Comparison of ENCODE assay signal across 11 cellular contexts in genomic region chr11:28833670-28834069, GRCh38.
DNase-seq lines count a peak whose midpoint lies in the region; ATAC-seq and TF ChIP-seq lines count a peak whose summit lies in the region.
"Had no signal": no experiment of that assay in that cellular context is flagged by ENCODE, and none has a peak within 500 bp of the region (broad histone marks: within the 10 kb centered on the region; RNA-seq: fewer than 3 reads in every experiment).

No MANE protein-coding gene starts in this region.

- no peak overlapping the region for H3K27ac ChIP-seq in GM23338 (ENCODE audit: low read depth)
- peak overlapping the region; percentile 77 to 95; a peak in 3 of 4 replicates for H3K27ac ChIP-seq in SK-N-SH (ENCODE audit: low read depth in 2 of 2, low read length in 1 of 2)
- no peak overlapping the region for H3K27ac ChIP-seq in CD8-positive, alpha-beta memory T cell (ENCODE audit: low read depth, low read length)

- ATAC-seq in GM23338 (no peak), GM19395 (IDR thresholded peaks at IDR 0.05; ENCODE audit: unreplicated experiment) (no peak)
- no peak for ATAC-seq in activated CD8-positive, alpha-beta memory T cell treated with anti-CD3 and anti-CD28 coated beads, Interleukin-2, amount 10 ng/mL, durations not matched to agents 7 days and 5 days

- H3K9me2 ChIP-seq in GM23338 (ENCODE audit: insufficient read depth) = 0 out of 2 replicates have a peak, but pooled peaks cover 5% of the 10 kb centered on the region
- no peaks in the 10 kb centered on the region for H3K9me2 ChIP-seq in SK-N-SH

- H3K4me1 ChIP-seq in GM23338 (ENCODE audit: insufficient read depth) (peaks cover 48% of the 10 kb centered on the region), SK-N-SH (ENCODE audit: control insufficient read depth in 1 of 2, insufficient read depth in 2 of 2, low read depth in 1 of 2, low read length in 1 of 2) (peaks cover 0 to 66% of the 10 kb centered on the region in 2 experiments; a peak in 3 of 4 replicates)
- no peaks in the 10 kb centered on the region for H3K4me1 ChIP-seq in CD8-positive, alpha-beta memory T cell (ENCODE audit: insufficient read depth, low read length)

- H3K4me3 Mint-ChIP-seq in GM23338 = no peak overlapping the region
- H3K4me3 Mint-ChIP-seq in activated CD8-positive, alpha-beta memory T cell treated with anti-CD3 and anti-CD28 coated beads, Interleukin-2, amount 10 ng/mL, durations not matched to agents 7 days and 5 days = no peak overlapping the region
- H3K4me3 Mint-ChIP-seq in CD8-positive, alpha-beta memory T cell = no peak overlapping the region

- peak; percentile 14 for DNase-seq in GM23338 (ENCODE audit: low spot score)
- no peak for DNase-seq in SK-N-SH
- DNase-seq in fibroblast of peridontal ligament (ENCODE audit: extremely low read depth) = peak; percentile 96
- peak; percentile 99 for DNase-seq in retinal pigment epithelial cell (ENCODE audit: low read depth)
- DNase-seq in activated CD8-positive, alpha-beta memory T cell treated with anti-CD3 and anti-CD28 coated beads, Interleukin-2, amount 10 ng/mL, durations not matched to agents 7 days and 5 days = no peak
- no peak for DNase-seq in cerebellar cortex (ENCODE audit: low spot score)
- no peak for DNase-seq in CD8-positive, alpha-beta memory T cell
- DNase-seq: caudate nucleus, DMS79 treated with DMSO at 0.1 percent for 48 hours, NCI-H1105 treated with DMSO at 0.1 percent for 48 hours had no signal

- no peaks in the 10 kb centered on the region for H3K9me3 ChIP-seq in SK-N-SH
- H3K9me3 ChIP-seq in CD8-positive, alpha-beta memory T cell (ENCODE audit: low read length) = no peaks in the 10 kb centered on the region

- 0 out of 2 replicates have a peak overlapping the region, but pooled peaks have one; percentile 5 for H3K27ac Mint-ChIP-seq in GM23338
- no peak overlapping the region for H3K27ac Mint-ChIP-seq in activated CD8-positive, alpha-beta memory T cell treated with anti-CD3 and anti-CD28 coated beads, Interleukin-2, amount 10 ng/mL, durations not matched to agents 7 days and 5 days
- peak overlapping the region in 1 of 8 donors; percentile 59 for H3K27ac Mint-ChIP-seq in CD8-positive, alpha-beta memory T cell

- H3K4me3 ChIP-seq in GM23338 (no peak overlapping the region), SK-N-SH (ENCODE audit: low read depth in 2 of 2, low read length in 1 of 2) (no peak overlapping the region), retinal pigment epithelial cell (ENCODE audit: low read length) (no peak overlapping the region)
- no peak overlapping the region for H3K4me3 ChIP-seq in CD8-positive, alpha-beta memory T cell (ENCODE audit: low read length)

- no peaks in the 10 kb centered on the region for H3K36me3 ChIP-seq in GM23338 (ENCODE audit: insufficient read depth)
- H3K36me3 ChIP-seq in SK-N-SH (replicated peaks in 1 of 2; ENCODE audit: control insufficient read depth in 1 of 2, insufficient read depth in 2 of 2, low read length in 1 of 2) = no peaks in the 10 kb centered on the region
- no peaks in the 10 kb centered on the region for H3K36me3 ChIP-seq in CD8-positive, alpha-beta memory T cell (ENCODE audit: insufficient read depth, low read length)

- H4K20me1 ChIP-seq in GM23338 (replicated peaks; ENCODE audit: insufficient read depth) (no peaks in the 10 kb centered on the region), SK-N-SH (ENCODE audit: insufficient read depth) (no peaks in the 10 kb centered on the region)

- peak; percentile 7; the same call in 1 of the 2 replicates for TF ChIP-seq RAD21 in SK-N-SH (IDR thresholded peaks at IDR 0.05; ENCODE audit: low read length)

- no peaks in the 10 kb centered on the region for H3K9me3 Mint-ChIP-seq in GM23338
- peaks cover 7% of the 10 kb centered on the region for H3K9me3 Mint-ChIP-seq in activated CD8-positive, alpha-beta memory T cell treated with anti-CD3 and anti-CD28 coated beads, Interleukin-2, amount 10 ng/mL, durations not matched to agents 7 days and 5 days (ENCODE audit: low read depth)
- H3K9me3 Mint-ChIP-seq in CD8-positive, alpha-beta memory T cell = peaks cover 0 to 40% (median 11%) of the 10 kb centered on the region in 5 donors

- peaks cover 38% of the 10 kb centered on the region for H3K4me1 Mint-ChIP-seq in GM23338
- no peaks in the 10 kb centered on the region for H3K4me1 Mint-ChIP-seq in activated CD8-positive, alpha-beta memory T cell treated with anti-CD3 and anti-CD28 coated beads, Interleukin-2, amount 10 ng/mL, durations not matched to agents 7 days and 5 days
- H3K4me1 Mint-ChIP-seq in CD8-positive, alpha-beta memory T cell = no peaks in the 10 kb centered on the region

- no peak overlapping the region for H3K4me2 ChIP-seq in GM23338
- peak overlapping the region; percentile 58; the same call in 1 of the 2 replicates for H3K4me2 ChIP-seq in SK-N-SH

- H3F3A ChIP-seq in GM23338 (replicated peaks; ENCODE audit: low read depth) (no peaks in the 10 kb centered on the region), SK-N-SH (replicated peaks; ENCODE audit: insufficient read depth) (peaks cover 56% of the 10 kb centered on the region)

- WGBS in SK-N-SH (ENCODE audit: low lambda C conversion rate) = 11% methylated on average over 2 of the region's 2 CpGs

- CTCF ChIA-PET in SK-N-SH (lab: Yijun Ruan, JAX) = no interaction called here
- CTCF ChIA-PET in activated CD8-positive, alpha-beta memory T cell treated with anti-CD3 and anti-CD28 coated beads, Interleukin-2, amount 10 ng/mL, durations not matched to agents 7 days and 5 days (lab: Charles Lee) = no interaction called here
- CTCF ChIA-PET in CD8-positive, alpha-beta memory T cell (lab: Charles Lee) = no interaction called here

- peak overlapping the region; percentile 64 for H3K9ac ChIP-seq in SK-N-SH

- no peaks in the 10 kb centered on the region for H3K27me3 Mint-ChIP-seq in GM23338 (ENCODE audit: insufficient read depth, low read depth, poor library complexity)
- H3K27me3 Mint-ChIP-seq in activated CD8-positive, alpha-beta memory T cell treated with anti-CD3 and anti-CD28 coated beads, Interleukin-2, amount 10 ng/mL, durations not matched to agents 7 days and 5 days = no peaks in the 10 kb centered on the region
- H3K27me3 Mint-ChIP-seq in CD8-positive, alpha-beta memory T cell = no peaks in the 10 kb centered on the region

- POLR2A ChIA-PET in SK-N-SH (lab: Yijun Ruan, JAX) = no interaction called here
- POLR2A ChIA-PET in CD8-positive, alpha-beta memory T cell (lab: Charles Lee) = no interaction called here

- TF ChIP-seq CTCF in GM23338 (conservative IDR thresholded peaks at IDR 0.05; ENCODE audit: low read depth in 2 of 2) = no peak
- TF ChIP-seq CTCF in SK-N-SH (IDR thresholded peaks at IDR 0.05) = no peak
- TF ChIP-seq CTCF in retinal pigment epithelial cell (conservative IDR thresholded peaks at IDR 0.05; ENCODE audit: low read depth, low read length) = no peak

- H3K79me2 ChIP-seq in GM23338 (replicated peaks; ENCODE audit: insufficient read depth) (no peaks in the 10 kb centered on the region), SK-N-SH (ENCODE audit: insufficient read depth) (no peaks in the 10 kb centered on the region)

- TF ChIP-seq EP300 in SK-N-SH (IDR thresholded peaks at IDR 0.05; ENCODE audit: borderline replicate concordance in 1 of 2, low read depth in 1 of 2, low read length in 1 of 2) = peak; percentile 16 to 98; a peak in 3 of 4 replicates

- H3K27me3 ChIP-seq in GM23338 (ENCODE audit: insufficient read depth) = no peaks in the 10 kb centered on the region
- no peaks in the 10 kb centered on the region for H3K27me3 ChIP-seq in SK-N-SH (ENCODE audit: insufficient read depth)
- no peaks in the 10 kb centered on the region for H3K27me3 ChIP-seq in CD8-positive, alpha-beta memory T cell (ENCODE audit: insufficient read depth, low read length, poor library complexity, severe bottlenecking)

- no peak overlapping the region for H2AFZ ChIP-seq in GM23338
- H2AFZ ChIP-seq in SK-N-SH (ENCODE audit: low read depth) = no peak overlapping the region

- no peaks in the 10 kb centered on the region for H3K36me3 Mint-ChIP-seq in GM23338 (ENCODE audit: low read depth)
- H3K36me3 Mint-ChIP-seq in activated CD8-positive, alpha-beta memory T cell treated with anti-CD3 and anti-CD28 coated beads, Interleukin-2, amount 10 ng/mL, durations not matched to agents 7 days and 5 days = no peaks in the 10 kb centered on the region
- no peaks in the 10 kb centered on the region for H3K36me3 Mint-ChIP-seq in CD8-positive, alpha-beta memory T cell

TF ChIP-seq in GM23338, 12 proteins besides CTCF, POLR2A, EP300 and RAD21 (continues in another document):
- no peak for TF ChIP-seq ZNF331 (CRISPR knock-in tag; IDR thresholded peaks at IDR 0.05; ENCODE audit: low read depth)
- TF ChIP-seq NANOG (IDR thresholded peaks at IDR 0.05; ENCODE audit: borderline replicate concordance) = no peak
- no peak for TF ChIP-seq EZH2 (IDR thresholded peaks at IDR 0.05; ENCODE audit: low read depth, unreplicated experiment)
- no peak for TF ChIP-seq ETS1 (IDR thresholded peaks at IDR 0.05)
- no peak for TF ChIP-seq POLR2AphosphoS5 (IDR thresholded peaks at IDR 0.05; ENCODE audit: low read depth)
- no peak for TF ChIP-seq STAT1 (IDR thresholded peaks at IDR 0.05; ENCODE audit: unreplicated experiment)

TF ChIP-seq in SK-N-SH, 30 proteins besides CTCF, POLR2A, EP300 and RAD21 (continues in another document):
- peak; percentile 88 for TF ChIP-seq TCF12 (IDR thresholded peaks at IDR 0.05)
- TF ChIP-seq CHD2 (IDR thresholded peaks at IDR 0.05; ENCODE audit: low read length, partially characterized antibody) = no peak
- peak; percentile 94 for TF ChIP-seq TEAD4 (IDR thresholded peaks at IDR 0.05; ENCODE audit: borderline replicate concordance, insufficient read depth)
- TF ChIP-seq USF2 (IDR thresholded peaks at IDR 0.05; ENCODE audit: borderline replicate concordance, low read depth, low read length) = no peak
- TF ChIP-seq FOXJ3 (CRISPR knock-in tag; IDR thresholded peaks at IDR 0.05) = no peak
- TF ChIP-seq MEF2A (IDR thresholded peaks at IDR 0.05; ENCODE audit: borderline replicate concordance, low read depth) = peak; percentile 77

Comparison
In these comparisons a context has a peak if more than half of its experiments do, and no peak if none do; other contexts are left out.
1. DNase-seq: peak in GM23338 (single experiment), fibroblast of peridontal ligament (single experiment) and retinal pigment epithelial cell (single experiment); none in SK-N-SH (single experiment), activated CD8-positive, alpha-beta memory T cell treated with anti-CD3 and anti-CD28 coated beads, Interleukin-2, amount 10 ng/mL, durations not matched to agents 7 days and 5 days (single experiment), cerebellar cortex (single experiment) and CD8-positive, alpha-beta memory T cell (0 of 5).
2. H3K27ac ChIP-seq: peak in SK-N-SH (2 of 2); none in GM23338 (single experiment) and CD8-positive, alpha-beta memory T cell (single experiment).